9 cellular contexts compared by ENCODE assay signal in genomic region chr1:153548722-153549695, GRCh38. TPM values are rescaled to one million over a fixed set of nuclear protein-coding genes. Genes with fewer than 3 reads are reported as not detected.
DNase-seq lines count a peak whose midpoint lies in the region; ATAC-seq, FAIRE-seq and TF ChIP-seq lines count a peak whose summit lies in the region.
"Had no signal": no experiment of that assay in that cellular context is flagged by ENCODE, and none has a peak within 500 bp of the region (broad histone marks: within the 10 kb centered on the region; RNA-seq: fewer than 3 reads in every experiment).

Gene S100A3 (minus strand): TSS chr1:153549258. CDS start chr1:153548485, 773 bp downstream.

- H3K9ac ChIP-seq in HepG2 (ENCODE audit: insufficient read depth, low read depth, low read length), result no peak within 1 kb of the TSS

- in situ Hi-C loops in HepG2 (cut with HindIII; ENCODE audit: extremely low pct_ligation_motif_present, low pct_unique_long_range_greater_than_20kb), result no loop called here

- no peak within 1 kb of the TSS for H3K4me3 Mint-ChIP-seq in T-helper 2 cell treated with Interferon-gamma antibody and Interleukin-4, amounts not matched to agents 5 μg/mL and 100 μg/mL, for 36 hours

- H3K4me1 ChIP-seq in body of pancreas (peaks cover 47% of the 10 kb centered on the region), HepG2 (ENCODE audit: insufficient read depth, low read length) (peaks cover 90% of the 10 kb centered on the region), upper lobe of right lung (peaks cover 53% of the 10 kb centered on the region)

- no peaks in the 10 kb centered on the region for H3K79me2 ChIP-seq in HepG2 (ENCODE audit: insufficient read depth, low read length)

- H3K27me3 Mint-ChIP-seq in T-helper 2 cell treated with Interferon-gamma antibody and Interleukin-4, amounts not matched to agents 5 μg/mL and 100 μg/mL, for 36 hours (ENCODE audit: low read depth), result no peaks in the 10 kb centered on the region

- H3K9me3 ChIP-seq in body of pancreas (no peaks in the 10 kb centered on the region), HepG2 (ENCODE audit: low read length) (no peaks in the 10 kb centered on the region), upper lobe of right lung (no peaks in the 10 kb centered on the region)

- H3K4me1 Mint-ChIP-seq in T-helper 2 cell treated with Interferon-gamma antibody and Interleukin-4, amounts not matched to agents 5 μg/mL and 100 μg/mL, for 36 hours (ENCODE audit: low read depth), result peaks cover 48% of the 10 kb centered on the region

- H3K27ac Mint-ChIP-seq in T-helper 2 cell treated with Interferon-gamma antibody and Interleukin-4, amounts not matched to agents 5 μg/mL and 100 μg/mL, for 36 hours, result peak within 1 kb of the TSS; percentile 75

- no peak for DNase-seq in T-helper 2 cell treated with Interferon-gamma antibody and Interleukin-4, amounts not matched to agents 5 μg/mL and 100 μg/mL, for 36 hours (ENCODE audit: low spot score)
- DNase-seq in T-helper 2 cell (no peak), body of pancreas (peak in 3 of 4 donors; percentile 38 to 70 (median 61)), HepG2 (ENCODE audit: low spot score) (no peak), upper lobe of right lung (peak; percentile 65)

- POLR2A ChIA-PET in HepG2 (lab: Yijun Ruan, JAX), result interaction anchor here (1.0 to 2.2 kb wide), 2 partner anchors 13 to 17 kb away, joined by 5 to 10 read pairs; partner anchors contain the start of gene S100A6

- H3K36me3 ChIP-seq in body of pancreas (replicated peaks in 1 of 2; ENCODE audit: insufficient read depth in 1 of 2, low read depth in 2 of 2) (no peaks in the 10 kb centered on the region), HepG2 (replicated peaks in 1 of 2; ENCODE audit: control insufficient read depth in 1 of 2, insufficient read depth in 2 of 2, low read length in 2 of 2) (no peaks in the 10 kb centered on the region), upper lobe of right lung (no peaks in the 10 kb centered on the region)

- H3K27ac ChIP-seq in body of pancreas, result peak within 1 kb of the TSS in 1 of 4 donors; percentile 38
- H3K27ac ChIP-seq in HepG2 (ENCODE audit: extremely low read length, insufficient read depth, low read length), result no peak within 1 kb of the TSS
- H3K27ac ChIP-seq in upper lobe of right lung, result peak within 1 kb of the TSS; percentile 36
- H3K27ac ChIP-seq: C4-2B had no signal

- TF ChIP-seq POLR2A in body of pancreas (IDR thresholded peaks at IDR 0.05) (no peak), HepG2 (IDR thresholded peaks at IDR 0.05; ENCODE audit: insufficient read depth in 1 of 2, low read depth in 2 of 2, low read length in 2 of 2) (no peak)

- peaks cover 16% of the 10 kb centered on the region for H3K36me3 Mint-ChIP-seq in T-helper 2 cell treated with Interferon-gamma antibody and Interleukin-4, amounts not matched to agents 5 μg/mL and 100 μg/mL, for 36 hours (ENCODE audit: low read depth)

- TF ChIP-seq CTCF in body of pancreas (IDR thresholded peaks at IDR 0.05) (peak in 1 of 7 experiments; percentile 35), HepG2 (CRISPR knock-in tag; IDR thresholded peaks at IDR 0.05) (no peak), upper lobe of right lung (IDR thresholded peaks at IDR 0.05) (no peak)

- TF ChIP-seq EP300 in HepG2 (IDR thresholded peaks at IDR 0.05; ENCODE audit: low read depth in 2 of 2, low read length in 2 of 2) (no peak), HepG2 (CRISPR knock-in tag; IDR thresholded peaks at IDR 0.05; ENCODE audit: borderline replicate concordance) (no peak)

- no peaks in the 10 kb centered on the region for H3K27me3 ChIP-seq in body of pancreas
- H3K27me3 ChIP-seq in HepG2 (ENCODE audit: control insufficient read depth in 1 of 2, insufficient read depth in 2 of 2, low read length in 2 of 2), result peaks cover 3 to 15% of the 10 kb centered on the region in 2 experiments; a peak in 3 of 5 replicates
- H3K27me3 ChIP-seq in upper lobe of right lung, result no peaks in the 10 kb centered on the region

- no peak for FAIRE-seq in HepG2 (lab: Jason Lieb, UNC)

- H3K9me3 Mint-ChIP-seq in T-helper 2 cell treated with Interferon-gamma antibody and Interleukin-4, amounts not matched to agents 5 μg/mL and 100 μg/mL, for 36 hours, result no peaks in the 10 kb centered on the region

- CTCF ChIA-PET in HepG2 (lab: Yijun Ruan, JAX; ENCODE audit: low intra/inter-chr PET ratio, low total read pairs), result no interaction called here

- H3K4me3 ChIP-seq in body of pancreas (no peak within 1 kb of the TSS), HepG2 (replicated peaks in 1 of 3; ENCODE audit: insufficient read depth in 1 of 3, low read depth in 2 of 3, low read length in 3 of 3) (peak within 1 kb of the TSS in 1 of 3 experiments; percentile 27; a peak in 1 of 6 replicates), upper lobe of right lung (no peak within 1 kb of the TSS)

- intact Hi-C loops in body of pancreas (cut with DNase I), result no loop called here
- intact Hi-C loops in HepG2 (cut with micrococcal nuclease; ENCODE audit: unreplicated experiment), result no loop called here
- intact Hi-C loops in upper lobe of right lung (cut with DNase I), result no loop called here

- BruUV-seq in HepG2 (replicated peaks; lab: Mats Ljungman, UMichigan), result no TSS peak

- ATAC-seq in body of pancreas (peak; percentile 51), HepG2 (no peak), upper lobe of right lung (no peak), HG02763 (IDR thresholded peaks at IDR 0.05; ENCODE audit: unreplicated experiment) (no peak), GM21367 (IDR thresholded peaks at IDR 0.05; ENCODE audit: unreplicated experiment) (no peak), GM19463 (IDR thresholded peaks at IDR 0.05; ENCODE audit: unreplicated experiment) (no peak)

- TF ChIP-seq RAD21 in HepG2 (CRISPR knock-in tag; IDR thresholded peaks at IDR 0.05), result no peak

- WGBS in body of pancreas, 2 donors, result 55 to 63% methylated on average over 12 to 14 of the region's 14 CpGs
- 34% methylated on average over 8 of the region's 14 CpGs for WGBS in HepG2 (ENCODE audit: low lambda C conversion rate)

- no peak within 1 kb of the TSS for H2AFZ ChIP-seq in HepG2 (ENCODE audit: low read length)

- peak within 1 kb of the TSS; percentile 40 for H3K4me2 ChIP-seq in HepG2 (ENCODE audit: low read depth, low read length)

- H4K20me1 ChIP-seq in HepG2 (ENCODE audit: insufficient read depth, low read length), result no peaks in the 10 kb centered on the region

TF ChIP-seq in HepG2, 621 proteins besides CTCF, POLR2A, EP300 and RAD21 (continues in another document):
- TF ChIP-seq MXD1 (CRISPR knock-in tag; IDR thresholded peaks at IDR 0.05) (no peak), ZNF543 (CRISPR knock-in tag; IDR thresholded peaks at IDR 0.05) (no peak), SIX4 (CRISPR knock-in tag; IDR thresholded peaks at IDR 0.05) (no peak), ZMYM4 (CRISPR knock-in tag; IDR thresholded peaks at IDR 0.05) (no peak), HNRNPL (IDR thresholded peaks at IDR 0.05; ENCODE audit: low read depth, low read length) (0 out of 2 replicates have a peak, but pooled peaks have one; percentile 68), SP5 (CRISPR knock-in tag; IDR thresholded peaks at IDR 0.05; ENCODE audit: borderline replicate concordance, low read depth) (no peak)
- TF ChIP-seq, protein P1, sequence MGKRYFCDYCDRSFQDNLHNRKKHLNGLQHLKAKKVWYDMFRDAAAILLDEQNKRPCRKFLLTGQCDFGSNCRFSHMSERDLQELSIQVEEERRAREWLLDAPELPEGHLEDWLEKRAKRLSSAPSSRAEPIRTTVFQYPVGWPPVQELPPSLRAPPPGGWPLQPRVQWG (CRISPR knock-in tag; IDR thresholded peaks at IDR 0.05; ENCODE audit: borderline replicate concordance, low read depth), result no peak
- TF ChIP-seq, protein P2, sequence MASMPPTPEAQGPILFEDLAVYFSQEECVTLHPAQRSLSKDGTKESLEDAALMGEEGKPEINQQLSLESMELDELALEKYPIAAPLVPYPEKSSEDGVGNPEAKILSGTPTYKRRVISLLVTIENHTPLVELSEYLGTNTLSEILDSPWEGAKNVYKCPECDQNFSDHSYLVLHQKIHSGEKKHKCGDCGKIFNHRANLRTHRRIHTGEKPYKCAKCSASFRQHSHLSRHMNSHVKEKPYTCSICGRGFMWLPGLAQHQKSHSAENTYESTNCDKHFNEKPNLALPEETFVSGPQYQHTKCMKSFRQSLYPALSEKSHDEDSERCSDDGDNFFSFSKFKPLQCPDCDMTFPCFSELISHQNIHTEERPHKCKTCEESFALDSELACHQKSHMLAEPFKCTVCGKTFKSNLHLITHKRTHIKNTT (CRISPR knock-in tag; IDR thresholded peaks at IDR 0.05), result no peak

RNA-seq across cellular contexts. Expression of gene S100A3, which starts in this region (rescaled TPM):
- not detected for total RNA-seq in body of pancreas
- 2.5 and 2.8 TPM in 2 replicates for total RNA-seq in HepG2 (2016; rRNA removed; fragmentation: Illumina TruSeq; extraction: Trizol)
- 1.4 and 1.9 TPM in 2 replicates for total RNA-seq in HepG2 (2016; cell fraction: cytosol; rRNA removed; fragmentation: Illumina TruSeq; extraction: Trizol; ENCODE audit: low read depth)
- 2.1 and 3.0 TPM in 2 replicates for total RNA-seq in HepG2 (2016; cell fraction: insoluble cytoplasmic fraction; rRNA removed; fragmentation: Illumina TruSeq; extraction: Trizol)
- total RNA-seq in HepG2 (2016; cell fraction: membrane; rRNA removed; fragmentation: Illumina TruSeq; extraction: Trizol), result 1.7 and 2.1 TPM in 2 replicates
- total RNA-seq in HepG2 (2016; cell fraction: nucleus; rRNA removed; fragmentation: Illumina TruSeq; extraction: Trizol), result 0.63 and 0.65 TPM in 2 replicates
- polyA plus RNA-seq in HepG2 (2011; rRNA removed), result 3.6 and 4.5 TPM in 2 replicates
- polyA plus RNA-seq in HepG2 (2011; cell fraction: cytosol; rRNA removed), result 3.2 and 7.2 TPM in 2 replicates
- 1.4 and 1.7 TPM in 2 replicates for polyA plus RNA-seq in HepG2 (2011; cell fraction: nucleus; rRNA removed)
- polyA plus RNA-seq in HepG2 (2012), result 0.36 and 0.80 TPM in 2 replicates
- polyA plus RNA-seq in HepG2 (2016; cell fraction: cytosol; fragmentation: Illumina TruSeq; extraction: Trizol; ENCODE audit: low read depth), result 1.4 and 2.2 TPM in 2 replicates
- polyA plus RNA-seq in HepG2 (2016; cell fraction: insoluble cytoplasmic fraction; fragmentation: Illumina TruSeq; extraction: Trizol; ENCODE audit: low read depth), result 3.6 and 3.7 TPM in 2 replicates
- 1.8 TPM in 2 replicates for polyA plus RNA-seq in HepG2 (2016; cell fraction: membrane; fragmentation: Illumina TruSeq; extraction: Trizol; ENCODE audit: low read depth)
- polyA plus RNA-seq in HepG2 (2016; cell fraction: nucleus; fragmentation: Illumina TruSeq; extraction: Trizol; ENCODE audit: insufficient read depth, low read depth), result 2.5 and 2.6 TPM in 2 replicates
- 5.2 and 5.8 TPM in 2 replicates for polyA minus RNA-seq in HepG2 (2011; rRNA and poly(A)+ RNA removed; ENCODE audit: low replicate concordance)
- polyA minus RNA-seq in HepG2 (2011; cell fraction: cytosol; rRNA and poly(A)+ RNA removed), result 1.8 TPM in 1 of 2 replicates, not detected in the other
- 0.90 TPM in 1 of 2 replicates, not detected in the other for polyA minus RNA-seq in HepG2 (2011; cell fraction: nucleus; rRNA and poly(A)+ RNA removed)
- total RNA-seq in upper lobe of right lung, result 1.3 TPM

Comparison
In these comparisons a context has a peak if more than half of its experiments do, and no peak if none do; other contexts are left out.
1. Peak in DNase-seq and ATAC-seq in body of pancreas; RNA of the gene not detected or under 1 TPM.